8 cellular contexts compared by ENCODE assay signal in genomic region chr15:99454941-99455795, GRCh38.
A peak's percentile ranks its signal among the peaks of the same experiment; 100 is the strongest.
DNase-seq lines count a peak whose midpoint lies in the region; ATAC-seq and TF ChIP-seq lines count a peak whose summit lies in the region.

No MANE protein-coding gene starts in this region.

- H3K27ac ChIP-seq in foreskin keratinocyte (peak overlapping the region; percentile 89), parathyroid adenoma (peak overlapping the region; percentile 62)

- H3K4me2 ChIP-seq in parathyroid adenoma (ENCODE audit: low read length): no peak overlapping the region

- H3K9me3 ChIP-seq in parathyroid adenoma (ENCODE audit: control insufficient read depth, low read length): no peaks in the 10 kb centered on the region

- in situ Hi-C loops in SK-MEL-5 (cut with HindIII; ENCODE audit: low pct_unique_long_range_greater_than_20kb, low sequenced_read_pairs): no loop called here

- no peak overlapping the region for H3K9ac ChIP-seq in parathyroid adenoma

- H3K27me3 ChIP-seq in foreskin keratinocyte (no peaks in the 10 kb centered on the region), parathyroid adenoma (ENCODE audit: control insufficient read depth, insufficient read depth, low read length) (no peaks in the 10 kb centered on the region)

- H3K4me1 ChIP-seq in foreskin keratinocyte (peaks cover 12% of the 10 kb centered on the region), parathyroid adenoma (no peaks in the 10 kb centered on the region)

- DNase-seq in CD1c-positive myeloid dendritic cell (ENCODE audit: extremely low spot score) (peak; percentile 96), SK-MEL-5 (ENCODE audit: low read depth, low spot score) (peak; percentile 9), foreskin keratinocyte (peak; percentile 84 to 91), NCI-H1092 (lab: John Stamatoyannopoulos, UW) (no peak), NOMO-1 (lab: John Stamatoyannopoulos, UW; ENCODE audit: unreplicated experiment in 2 of 2) (no peak), DMS79 (lab: John Stamatoyannopoulos, UW) (no peak)

- H3K36me3 ChIP-seq in parathyroid adenoma (ENCODE audit: control insufficient read depth, insufficient read depth, low read length): no peaks in the 10 kb centered on the region

- ATAC-seq in foreskin keratinocyte: peak; percentile 92
- no peak for ATAC-seq in GM19455 (IDR thresholded peaks at IDR 0.05; ENCODE audit: unreplicated experiment)

- TF ChIP-seq CTCF in foreskin keratinocyte (conservative IDR thresholded peaks at IDR 0.05) (peak; percentile 20), parathyroid adenoma (IDR thresholded peaks at IDR 0.05) (no peak)

- H3K4me3 ChIP-seq in parathyroid adenoma (ENCODE audit: low read depth, low read length): no peak overlapping the region

- peak overlapping the region; percentile 42 for H2AFZ ChIP-seq in parathyroid adenoma

- no peaks in the 10 kb centered on the region for H3K79me2 ChIP-seq in parathyroid adenoma

Comparison
In these comparisons a context has a peak if more than half of its experiments do, and no peak if none do; other contexts are left out.
1. DNase-seq: peak in CD1c-positive myeloid dendritic cell (single experiment), SK-MEL-5 (single experiment) and foreskin keratinocyte (2 of 2); none in NCI-H1092 (single experiment), NOMO-1 (0 of 2) and DMS79 (single experiment).